Comparison of ENCODE assay signal across 18 cellular contexts in the genomic region with DNA sequence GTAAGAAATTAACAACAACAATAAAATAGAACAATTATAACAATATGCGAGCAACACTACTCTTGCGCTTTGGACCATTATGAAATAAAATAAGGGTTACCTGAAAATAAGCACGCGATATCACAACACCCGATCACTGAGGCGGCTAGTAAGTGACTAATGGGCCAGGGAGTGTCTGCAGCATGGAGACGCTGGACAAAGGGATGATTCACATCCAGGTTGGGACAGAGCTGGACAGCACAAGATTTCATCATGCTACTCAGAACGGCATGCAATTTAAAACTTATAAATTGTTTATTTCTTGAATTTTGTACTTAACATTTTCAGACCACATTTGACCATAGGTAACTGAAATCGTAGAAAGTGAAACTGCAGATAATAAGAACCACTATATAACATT. TPM values are rescaled to one million over a fixed set of nuclear protein-coding genes. Genes with fewer than 3 reads are reported as not detected.
A peak's percentile ranks its signal among the peaks of the same experiment; 100 is the strongest.
DNase-seq lines count a peak whose midpoint lies in the region; ATAC-seq and TF ChIP-seq lines count a peak whose summit lies in the region.
"Had no signal": no experiment of that assay in that cellular context is flagged by ENCODE, and none has a peak within 500 bp of the region (broad histone marks: within the 10 kb centered on the region; RNA-seq: fewer than 3 reads in every experiment).

No MANE protein-coding gene starts in this region.

- peak; percentile 91 for DNase-seq in H4 (ENCODE audit: low spot score)
- DNase-seq in RKO (ENCODE audit: low spot score): peak; percentile 14
- DNase-seq in epithelial cell of proximal tubule (ENCODE audit: low read depth): peak; percentile 55
- DNase-seq in psoas muscle: no peak
- no peak for DNase-seq in AML-193 (lab: John Stamatoyannopoulos, UW)
- DNase-seq in SIG-M5 treated with dmso at 0.1 percent for 504 hours (lab: John Stamatoyannopoulos, UW; ENCODE audit: unreplicated experiment): no peak
- DNase-seq in UCSD-AML1 (lab: John Stamatoyannopoulos, UW; ENCODE audit: unreplicated experiment): no peak
- DNase-seq: activated CD4-positive, alpha-beta memory T cell treated with anti-CD3 and anti-CD28 coated beads, Interleukin-2, amount 10 ng/mL, durations not matched to agents 7 days and 5 days; CD4-positive, alpha-beta T cell; effector CD8-positive, alpha-beta T cell; heart right ventricle; left cardiac atrium; NCI-H187; SHP77; stimulated activated CD4-positive, alpha-beta T cell treated with anti-CD3 and anti-CD28 coated beads, Interleukin-4, amount 100 ng/mL, for 24 hours; transverse colon had no signal

- H3K36me3 ChIP-seq in psoas muscle (ENCODE audit: insufficient read depth in 1 of 2, low read depth in 1 of 2): peaks cover 0 to 26% of the 10 kb centered on the region in 2 donors
- H3K36me3 ChIP-seq: transverse colon had no signal

- intact Hi-C loops in psoas muscle (cut with DNase I): no loop called here

- H3K27ac ChIP-seq in psoas muscle: no peak overlapping the region
- H3K27ac ChIP-seq: ascending aorta, heart right ventricle, transverse colon had no signal

- H3K9me3 ChIP-seq in psoas muscle: no peaks in the 10 kb centered on the region
- H3K9me3 ChIP-seq: ascending aorta, heart right ventricle, transverse colon had no signal

- peak; percentile 34 to 76 (median 62) for ATAC-seq in psoas muscle
- no peak for ATAC-seq in HG03439 (IDR thresholded peaks at IDR 0.05; ENCODE audit: unreplicated experiment)
- ATAC-seq: heart right ventricle, left cardiac atrium had no signal

- H3K4me3 ChIP-seq in epithelial cell of proximal tubule (ENCODE audit: low read depth, low read length): no peak overlapping the region
- no peak overlapping the region for H3K4me3 ChIP-seq in psoas muscle
- H3K4me3 ChIP-seq: ascending aorta, heart right ventricle, transverse colon had no signal

- H3K27me3 ChIP-seq in psoas muscle (ENCODE audit: insufficient read depth in 3 of 3, low read length in 2 of 3): no peaks in the 10 kb centered on the region
- H3K27me3 ChIP-seq: ascending aorta, heart right ventricle, transverse colon had no signal

- H3K4me1 ChIP-seq in psoas muscle: peaks cover 15% of the 10 kb centered on the region
- H3K4me1 ChIP-seq: ascending aorta had no signal

- TF ChIP-seq CTCF in epithelial cell of proximal tubule (conservative IDR thresholded peaks at IDR 0.05; ENCODE audit: low read depth, low read length) (no peak), psoas muscle (IDR thresholded peaks at IDR 0.05) (no peak)

- WGBS in psoas muscle, 3 donors: 92 to 96% (median 95%) methylated on average over 9 of the region's 9 CpGs

RNA-seq across cellular contexts. Expression of a gene that starts 15.6 kb away (rescaled TPM):
- total RNA-seq in H4 (2014; rRNA removed; shearing (Covaris generic)): 149 and 171 TPM in 2 replicates
- 43.0 and 49.5 TPM in 2 replicates for total RNA-seq in epithelial cell of proximal tubule
- total RNA-seq in psoas muscle: 10 to 100 TPM; 43.3 to 67.7 (median 51.9) TPM
- 10 to 100 TPM; 25.2 to 59.7 (median 41.5) TPM for polyA plus RNA-seq in psoas muscle

Comparison
In these comparisons a context has a peak if more than half of its experiments do, and no peak if none do; other contexts are left out.
1. DNase-seq: peak in H4 (single experiment), RKO (single experiment) and epithelial cell of proximal tubule (single experiment); none in psoas muscle (0 of 2), AML-193 (0 of 2), SIG-M5 treated with dmso at 0.1 percent for 504 hours (single experiment) and UCSD-AML1 (single experiment).